ENCODE assay signal across 9 cellular contexts in the genomic region with DNA sequence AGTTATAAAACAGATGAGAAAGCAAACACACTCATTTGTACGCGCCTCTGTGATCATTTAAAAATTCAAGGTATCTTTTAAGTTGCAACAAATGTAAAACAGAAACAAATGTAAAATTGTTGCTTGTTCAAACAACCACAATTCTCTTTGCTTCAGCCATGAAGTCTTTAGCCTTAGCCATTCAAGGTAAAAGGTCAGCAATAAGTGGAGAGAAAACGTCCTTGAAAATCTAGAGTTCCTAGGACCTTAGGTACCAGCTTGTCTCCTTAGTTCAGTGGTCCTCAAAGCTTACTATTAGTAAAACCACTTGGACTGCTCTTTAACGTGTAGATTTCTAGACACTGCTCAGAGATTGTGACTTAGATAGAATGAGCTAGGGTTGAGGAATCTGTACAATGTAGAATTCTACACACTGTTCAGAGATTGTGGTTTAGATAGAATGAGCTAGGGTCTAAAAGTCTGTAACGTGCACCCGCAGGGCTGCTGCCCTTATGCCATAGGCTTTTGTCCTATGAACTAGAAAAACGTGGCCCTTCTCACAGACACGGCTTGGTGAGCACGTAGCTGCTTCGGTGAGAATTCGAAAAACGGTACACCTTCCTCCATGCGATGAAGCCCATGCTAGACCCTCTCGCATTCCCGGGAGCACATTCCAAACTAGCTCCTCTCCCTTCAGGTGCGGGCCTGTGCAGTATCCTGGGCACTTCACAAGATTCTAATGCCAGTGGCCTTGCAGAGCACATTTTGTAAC. TPM values are rescaled to one million over a fixed set of nuclear protein-coding genes. Genes with fewer than 3 reads are reported as not detected.
DNase-seq lines count a peak whose midpoint lies in the region; ATAC-seq and TF ChIP-seq lines count a peak whose summit lies in the region.
"Had no signal": no experiment of that assay in that cellular context is flagged by ENCODE, and none has a peak within 500 bp of the region (broad histone marks: within the 10 kb centered on the region; RNA-seq: fewer than 3 reads in every experiment).

No MANE protein-coding gene starts in this region.

- no peaks in the 10 kb centered on the region for H3K36me3 ChIP-seq in OCI-LY3 (replicated peaks; ENCODE audit: low read depth, low read length)
- H3K36me3 ChIP-seq in smooth muscle cell (ENCODE audit: low read depth): no peaks in the 10 kb centered on the region

- H3K27ac ChIP-seq in OCI-LY3 (ENCODE audit: low read length) (peak overlapping the region; percentile 24; the same call in 1 of the 2 replicates), smooth muscle cell (ENCODE audit: low read depth) (peak overlapping the region; percentile 46)

- H3K9ac ChIP-seq in OCI-LY3 (ENCODE audit: low read length) (peak overlapping the region; percentile 2; the same call in 1 of the 2 replicates), smooth muscle cell (ENCODE audit: low read depth) (no peak overlapping the region)

- no peaks in the 10 kb centered on the region for H4K20me1 ChIP-seq in OCI-LY3 (ENCODE audit: insufficient read depth, low read length)
- no peaks in the 10 kb centered on the region for H4K20me1 ChIP-seq in smooth muscle cell (ENCODE audit: low read depth)

- ATAC-seq in left colon (no peak), GM21360 (IDR thresholded peaks at IDR 0.05; ENCODE audit: unreplicated experiment) (no peak), HG03442 (IDR thresholded peaks at IDR 0.05; ENCODE audit: unreplicated experiment) (no peak)

- H3K4me2 ChIP-seq in OCI-LY3 (ENCODE audit: low read length): peak overlapping the region; percentile 46
- H3K4me2 ChIP-seq in smooth muscle cell: peak overlapping the region; percentile 24

- peaks cover 43% of the 10 kb centered on the region for H3K4me1 ChIP-seq in OCI-LY3 (ENCODE audit: low read length)
- no peaks in the 10 kb centered on the region for H3K4me1 ChIP-seq in smooth muscle cell (ENCODE audit: low read depth)

- intact Hi-C loops in left colon (cut with DNase I, micrococcal nuclease): no loop called here

- H3K4me3 ChIP-seq in GM12875 (ENCODE audit: low read depth, low read length) (peak overlapping the region; percentile 49), OCI-LY3 (ENCODE audit: low read length) (0 out of 2 replicates have a peak overlapping the region, but pooled peaks have one; percentile 2), smooth muscle cell (no peak overlapping the region)

- WGBS in smooth muscle cell (ENCODE audit: low lambda C conversion rate): 69% methylated on average over 16 of the region's 16 CpGs

- TF ChIP-seq CTCF in GM12875 (IDR thresholded peaks at IDR 0.05; ENCODE audit: borderline replicate concordance, insufficient read depth, low read depth, low read length) (no peak), OCI-LY3 (IDR thresholded peaks at IDR 0.05; ENCODE audit: low read depth, low read length) (no peak), smooth muscle cell (IDR thresholded peaks at IDR 0.05; ENCODE audit: borderline replicate concordance, insufficient read depth, poor library complexity, severe bottlenecking) (no peak)

- H3K79me2 ChIP-seq in OCI-LY3 (ENCODE audit: low read length) (no peaks in the 10 kb centered on the region), smooth muscle cell (ENCODE audit: low read depth) (no peaks in the 10 kb centered on the region)

- peak overlapping the region; percentile 24; the same call in 1 of the 2 replicates for H2AFZ ChIP-seq in OCI-LY3 (ENCODE audit: low read depth, low read length)
- no peak overlapping the region for H2AFZ ChIP-seq in smooth muscle cell (ENCODE audit: low read depth)

- H3F3A ChIP-seq in smooth muscle cell (ENCODE audit: low read depth): no peaks in the 10 kb centered on the region

- H3K9me3 ChIP-seq in OCI-LY3 (ENCODE audit: insufficient read depth, low read length) (no peaks in the 10 kb centered on the region), smooth muscle cell (replicated peaks; ENCODE audit: low read depth) (no peaks in the 10 kb centered on the region)

- DNase-seq in astrocyte of the hippocampus (ENCODE audit: low read depth, low spot score) (peak; percentile 57), smooth muscle cell (lab: John Stamatoyannopoulos, UW; ENCODE audit: unreplicated experiment) (no peak), inferior parietal cortex (ENCODE audit: extremely low spot score) (no peak), left colon (no peak)

- H3K27me3 ChIP-seq in OCI-LY3 (ENCODE audit: low read depth, low read length) (no peaks in the 10 kb centered on the region), smooth muscle cell (ENCODE audit: low read depth) (no peaks in the 10 kb centered on the region)

RNA-seq across cellular contexts. Expression of a gene that starts 1.7 kb away (rescaled TPM):
- total RNA-seq in smooth muscle cell: 23.8 and 25.6 TPM in 2 replicates
- 5.0 and 19.5 TPM in 2 replicates for polyA plus RNA-seq in smooth muscle cell
- total RNA-seq in left colon: 1,000 to 10,000 TPM in 1 of 2 donors, 100 to 1,000 TPM in 1; 955 to 1,006 TPM
- total RNA-seq: osteocyte had no signal

Comparison
In these comparisons a context has a peak if more than half of its experiments do, and no peak if none do; other contexts are left out.
1. RNA of a gene that starts 1.7 kb away (total RNA-seq): 955 to 1,006 TPM in left colon; 23.8 to 25.6 TPM in smooth muscle cell; every median in the first group is over 10 times any median in the second.